In the genomic region with DNA sequence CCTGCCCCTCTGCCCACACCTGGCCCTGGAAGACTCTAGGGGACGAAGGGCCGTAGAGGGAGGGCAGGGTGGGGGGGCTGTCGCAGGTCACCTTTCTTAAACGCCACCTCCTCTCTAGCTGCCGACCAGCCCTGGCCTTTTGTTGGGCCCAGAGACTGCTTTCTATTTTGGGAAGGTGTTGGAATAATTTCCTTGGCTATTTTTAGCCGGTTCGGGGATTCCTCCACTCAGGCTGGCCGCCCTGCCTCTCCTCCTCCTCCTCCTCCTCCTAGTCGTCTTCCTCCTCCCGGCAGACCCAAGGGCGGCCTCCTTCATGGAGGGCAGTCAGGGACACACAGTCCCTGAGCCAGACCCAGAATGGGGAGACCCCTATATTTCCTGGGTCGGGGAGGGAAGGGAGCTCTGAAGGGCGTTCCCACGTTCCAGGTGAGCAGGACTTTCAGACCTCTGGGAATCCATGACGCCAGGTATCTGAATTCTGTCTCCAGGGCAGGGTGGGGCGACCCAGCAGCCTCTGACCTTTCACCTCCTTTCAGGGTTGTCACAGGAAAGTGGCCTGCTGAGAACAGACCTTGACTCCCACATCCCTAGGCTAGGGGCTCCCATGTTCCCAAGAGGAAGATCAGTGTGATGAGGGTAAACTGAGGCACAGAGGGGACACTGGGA, we compare ENCODE assay signal across 3 cellular contexts.
TF ChIP-seq lines count a peak whose summit lies in the region.

No MANE protein-coding gene starts in this region.

TF ChIP-seq in SK-N-SH, 30 proteins besides CTCF, POLR2A, EP300 and RAD21:
- TF ChIP-seq, protein P1, sequence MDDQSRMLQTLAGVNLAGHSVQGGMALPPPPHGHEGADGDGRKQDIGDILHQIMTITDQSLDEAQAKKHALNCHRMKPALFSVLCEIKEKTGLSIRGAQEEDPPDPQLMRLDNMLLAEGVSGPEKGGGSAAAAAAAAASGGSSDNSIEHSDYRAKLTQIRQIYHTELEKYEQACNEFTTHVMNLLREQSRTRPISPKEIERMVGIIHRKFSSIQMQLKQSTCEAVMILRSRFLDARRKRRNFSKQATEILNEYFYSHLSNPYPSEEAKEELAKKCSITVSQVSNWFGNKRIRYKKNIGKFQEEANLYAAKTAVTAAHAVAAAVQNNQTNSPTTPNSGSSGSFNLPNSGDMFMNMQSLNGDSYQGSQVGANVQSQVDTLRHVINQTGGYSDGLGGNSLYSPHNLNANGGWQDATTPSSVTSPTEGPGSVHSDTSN (IDR thresholded peaks at IDR 0.05) = no peak
- TF ChIP-seq RFX5 (IDR thresholded peaks at IDR 0.05; ENCODE audit: low read length) (no peak), NRF1 (IDR thresholded peaks at IDR 0.05; ENCODE audit: low read depth, low read length) (no peak), JUND (IDR thresholded peaks at IDR 0.05) (no peak), TCF12 (IDR thresholded peaks at IDR 0.05) (no peak), RXRA (IDR thresholded peaks at IDR 0.05; ENCODE audit: borderline replicate concordance, low read depth) (no peak), TEAD4 (IDR thresholded peaks at IDR 0.05; ENCODE audit: borderline replicate concordance, insufficient read depth) (no peak), TAF1 (IDR thresholded peaks at IDR 0.05; ENCODE audit: borderline replicate concordance, low read depth, low read length) (no peak), EZH2phosphoT487 (IDR thresholded peaks at IDR 0.05; ENCODE audit: borderline replicate concordance, low read depth) (no peak), SMC3 (IDR thresholded peaks at IDR 0.05; ENCODE audit: low read depth, low read length) (no peak), GABPA (IDR thresholded peaks at IDR 0.05; ENCODE audit: low read depth) (no peak), CHD2 (IDR thresholded peaks at IDR 0.05; ENCODE audit: low read length, partially characterized antibody) (no peak), YY1 (IDR thresholded peaks at IDR 0.05; ENCODE audit: low read depth) (no peak)
- TF ChIP-seq, protein P2, sequence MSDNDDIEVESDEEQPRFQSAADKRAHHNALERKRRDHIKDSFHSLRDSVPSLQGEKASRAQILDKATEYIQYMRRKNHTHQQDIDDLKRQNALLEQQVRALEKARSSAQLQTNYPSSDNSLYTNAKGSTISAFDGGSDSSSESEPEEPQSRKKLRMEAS (IDR thresholded peaks at IDR 0.05; ENCODE audit: low read depth) = no peak
- TF ChIP-seq, protein P3, sequence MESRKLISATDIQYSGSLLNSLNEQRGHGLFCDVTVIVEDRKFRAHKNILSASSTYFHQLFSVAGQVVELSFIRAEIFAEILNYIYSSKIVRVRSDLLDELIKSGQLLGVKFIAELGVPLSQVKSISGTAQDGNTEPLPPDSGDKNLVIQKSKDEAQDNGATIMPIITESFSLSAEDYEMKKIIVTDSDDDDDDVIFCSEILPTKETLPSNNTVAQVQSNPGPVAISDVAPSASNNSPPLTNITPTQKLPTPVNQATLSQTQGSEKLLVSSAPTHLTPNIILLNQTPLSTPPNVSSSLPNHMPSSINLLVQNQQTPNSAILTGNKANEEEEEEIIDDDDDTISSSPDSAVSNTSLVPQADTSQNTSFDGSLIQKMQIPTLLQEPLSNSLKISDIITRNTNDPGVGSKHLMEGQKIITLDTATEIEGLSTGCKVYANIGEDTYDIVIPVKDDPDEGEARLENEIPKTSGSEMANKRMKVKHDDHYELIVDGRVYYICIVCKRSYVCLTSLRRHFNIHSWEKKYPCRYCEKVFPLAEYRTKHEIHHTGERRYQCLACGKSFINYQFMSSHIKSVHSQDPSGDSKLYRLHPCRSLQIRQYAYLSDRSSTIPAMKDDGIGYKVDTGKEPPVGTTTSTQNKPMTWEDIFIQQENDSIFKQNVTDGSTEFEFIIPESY (IDR thresholded peaks at IDR 0.05; ENCODE audit: borderline replicate concordance, low read depth) = no peak
TF ChIP-seq in SK-N-SH: peak in this region for 0.

TF ChIP-seq in SK-N-SH treated with all-trans-retinoic acid at 6 μM for 48 hours, 23 proteins besides CTCF, POLR2A, EP300 and RAD21:
- TF ChIP-seq ZNF8 (CRISPR knock-in tag; IDR thresholded peaks at IDR 0.05) (no peak), GLIS3 (CRISPR knock-in tag; IDR thresholded peaks at IDR 0.05) (no peak), TCF4 (CRISPR knock-in tag; IDR thresholded peaks at IDR 0.05; ENCODE audit: borderline replicate concordance) (no peak), ESRRG (CRISPR knock-in tag; IDR thresholded peaks at IDR 0.05) (no peak), ZFP3 (CRISPR knock-in tag; IDR thresholded peaks at IDR 0.05) (no peak), ISL1 (CRISPR knock-in tag; IDR thresholded peaks at IDR 0.05) (no peak), ZC3H10 (CRISPR knock-in tag; IDR thresholded peaks at IDR 0.05) (no peak), ARNTL (CRISPR knock-in tag; IDR thresholded peaks at IDR 0.05; ENCODE audit: borderline replicate concordance, low read depth) (no peak), ZNF565 (CRISPR knock-in tag; conservative IDR thresholded peaks at IDR 0.05; ENCODE audit: low read depth) (no peak)
- TF ChIP-seq, protein P4, sequence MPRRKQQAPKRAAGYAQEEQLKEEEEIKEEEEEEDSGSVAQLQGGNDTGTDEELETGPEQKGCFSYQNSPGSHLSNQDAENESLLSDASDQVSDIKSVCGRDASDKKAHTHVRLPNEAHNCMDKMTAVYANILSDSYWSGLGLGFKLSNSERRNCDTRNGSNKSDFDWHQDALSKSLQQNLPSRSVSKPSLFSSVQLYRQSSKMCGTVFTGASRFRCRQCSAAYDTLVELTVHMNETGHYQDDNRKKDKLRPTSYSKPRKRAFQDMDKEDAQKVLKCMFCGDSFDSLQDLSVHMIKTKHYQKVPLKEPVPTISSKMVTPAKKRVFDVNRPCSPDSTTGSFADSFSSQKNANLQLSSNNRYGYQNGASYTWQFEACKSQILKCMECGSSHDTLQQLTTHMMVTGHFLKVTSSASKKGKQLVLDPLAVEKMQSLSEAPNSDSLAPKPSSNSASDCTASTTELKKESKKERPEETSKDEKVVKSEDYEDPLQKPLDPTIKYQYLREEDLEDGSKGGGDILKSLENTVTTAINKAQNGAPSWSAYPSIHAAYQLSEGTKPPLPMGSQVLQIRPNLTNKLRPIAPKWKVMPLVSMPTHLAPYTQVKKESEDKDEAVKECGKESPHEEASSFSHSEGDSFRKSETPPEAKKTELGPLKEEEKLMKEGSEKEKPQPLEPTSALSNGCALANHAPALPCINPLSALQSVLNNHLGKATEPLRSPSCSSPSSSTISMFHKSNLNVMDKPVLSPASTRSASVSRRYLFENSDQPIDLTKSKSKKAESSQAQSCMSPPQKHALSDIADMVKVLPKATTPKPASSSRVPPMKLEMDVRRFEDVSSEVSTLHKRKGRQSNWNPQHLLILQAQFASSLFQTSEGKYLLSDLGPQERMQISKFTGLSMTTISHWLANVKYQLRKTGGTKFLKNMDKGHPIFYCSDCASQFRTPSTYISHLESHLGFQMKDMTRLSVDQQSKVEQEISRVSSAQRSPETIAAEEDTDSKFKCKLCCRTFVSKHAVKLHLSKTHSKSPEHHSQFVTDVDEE (CRISPR knock-in tag; IDR thresholded peaks at IDR 0.05) = no peak
- TF ChIP-seq, protein P5, sequence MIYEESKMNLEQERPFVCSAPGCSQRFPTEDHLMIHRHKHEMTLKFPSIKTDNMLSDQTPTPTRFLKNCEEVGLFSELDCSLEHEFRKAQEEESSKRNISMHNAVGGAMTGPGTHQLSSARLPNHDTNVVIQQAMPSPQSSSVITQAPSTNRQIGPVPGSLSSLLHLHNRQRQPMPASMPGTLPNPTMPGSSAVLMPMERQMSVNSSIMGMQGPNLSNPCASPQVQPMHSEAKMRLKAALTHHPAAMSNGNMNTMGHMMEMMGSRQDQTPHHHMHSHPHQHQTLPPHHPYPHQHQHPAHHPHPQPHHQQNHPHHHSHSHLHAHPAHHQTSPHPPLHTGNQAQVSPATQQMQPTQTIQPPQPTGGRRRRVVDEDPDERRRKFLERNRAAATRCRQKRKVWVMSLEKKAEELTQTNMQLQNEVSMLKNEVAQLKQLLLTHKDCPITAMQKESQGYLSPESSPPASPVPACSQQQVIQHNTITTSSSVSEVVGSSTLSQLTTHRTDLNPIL (CRISPR knock-in tag; IDR thresholded peaks at IDR 0.05; ENCODE audit: low read depth) = no peak

TF ChIP-seq in HepG2, 621 proteins besides CTCF, POLR2A, EP300 and RAD21:
- TF ChIP-seq, protein P6, sequence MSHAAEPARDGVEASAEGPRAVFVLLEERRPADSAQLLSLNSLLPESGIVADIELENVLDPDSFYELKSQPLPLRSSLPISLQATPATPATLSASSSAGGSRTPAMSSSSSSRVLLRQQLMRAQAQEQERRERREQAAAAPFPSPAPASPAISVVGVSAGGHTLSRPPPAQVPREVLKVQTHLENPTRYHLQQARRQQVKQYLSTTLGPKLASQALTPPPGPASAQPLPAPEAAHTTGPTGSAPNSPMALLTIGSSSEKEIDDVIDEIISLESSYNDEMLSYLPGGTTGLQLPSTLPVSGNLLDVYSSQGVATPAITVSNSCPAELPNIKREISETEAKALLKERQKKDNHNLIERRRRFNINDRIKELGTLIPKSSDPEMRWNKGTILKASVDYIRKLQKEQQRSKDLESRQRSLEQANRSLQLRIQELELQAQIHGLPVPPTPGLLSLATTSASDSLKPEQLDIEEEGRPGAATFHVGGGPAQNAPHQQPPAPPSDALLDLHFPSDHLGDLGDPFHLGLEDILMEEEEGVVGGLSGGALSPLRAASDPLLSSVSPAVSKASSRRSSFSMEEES (CRISPR knock-in tag; IDR thresholded peaks at IDR 0.05) = no peak
- TF ChIP-seq, protein P7, sequence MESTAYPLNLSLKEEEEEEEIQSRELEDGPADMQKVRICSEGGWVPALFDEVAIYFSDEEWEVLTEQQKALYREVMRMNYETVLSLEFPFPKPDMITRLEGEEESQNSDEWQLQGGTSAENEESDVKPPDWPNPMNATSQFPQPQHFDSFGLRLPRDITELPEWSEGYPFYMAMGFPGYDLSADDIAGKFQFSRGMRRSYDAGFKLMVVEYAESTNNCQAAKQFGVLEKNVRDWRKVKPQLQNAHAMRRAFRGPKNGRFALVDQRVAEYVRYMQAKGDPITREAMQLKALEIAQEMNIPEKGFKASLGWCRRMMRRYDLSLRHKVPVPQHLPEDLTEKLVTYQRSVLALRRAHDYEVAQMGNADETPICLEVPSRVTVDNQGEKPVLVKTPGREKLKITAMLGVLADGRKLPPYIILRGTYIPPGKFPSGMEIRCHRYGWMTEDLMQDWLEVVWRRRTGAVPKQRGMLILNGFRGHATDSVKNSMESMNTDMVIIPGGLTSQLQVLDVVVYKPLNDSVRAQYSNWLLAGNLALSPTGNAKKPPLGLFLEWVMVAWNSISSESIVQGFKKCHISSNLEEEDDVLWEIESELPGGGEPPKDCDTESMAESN (CRISPR knock-in tag; conservative IDR thresholded peaks at IDR 0.05) = 0 out of 2 replicates have a peak, but pooled peaks have one; percentile 24
- TF ChIP-seq ATF7 (IDR thresholded peaks at IDR 0.05) (no peak), ATF7 (CRISPR knock-in tag; IDR thresholded peaks at IDR 0.05) (no peak), ZNF33B (CRISPR knock-in tag; IDR thresholded peaks at IDR 0.05) (no peak), STAT5B (CRISPR knock-in tag; IDR thresholded peaks at IDR 0.05) (no peak), PPARG (CRISPR knock-in tag; conservative IDR thresholded peaks at IDR 0.05) (peak; percentile 58), SAFB2 (CRISPR knock-in tag; IDR thresholded peaks at IDR 0.05; ENCODE audit: borderline replicate concordance, low read depth) (no peak), ZNF552 (CRISPR knock-in tag; IDR thresholded peaks at IDR 0.05; ENCODE audit: borderline replicate concordance) (no peak), U2AF2 (IDR thresholded peaks at IDR 0.05; ENCODE audit: low read depth, low read length) (no peak), CBX5 (CRISPR knock-in tag; IDR thresholded peaks at IDR 0.05; ENCODE audit: borderline replicate concordance) (no peak), ZNF460 (CRISPR knock-in tag; IDR thresholded peaks at IDR 0.05; ENCODE audit: borderline replicate concordance) (no peak), ZNF652 (CRISPR knock-in tag; IDR thresholded peaks at IDR 0.05; ENCODE audit: borderline replicate concordance, low read depth) (no peak), ZNF878 (CRISPR knock-in tag; IDR thresholded peaks at IDR 0.05) (no peak), ZNF430 (CRISPR knock-in tag; IDR thresholded peaks at IDR 0.05) (no peak), ZNF615 (CRISPR knock-in tag; IDR thresholded peaks at IDR 0.05; ENCODE audit: borderline replicate concordance) (no peak), RXRB (CRISPR knock-in tag; IDR thresholded peaks at IDR 0.05; ENCODE audit: borderline replicate concordance) (peak; percentile 60; the same call in 1 of the 2 replicates), GLI4 (CRISPR knock-in tag; IDR thresholded peaks at IDR 0.05; ENCODE audit: borderline replicate concordance) (no peak), HOXA9 (CRISPR knock-in tag; IDR thresholded peaks at IDR 0.05; ENCODE audit: borderline replicate concordance) (no peak)
- TF ChIP-seq, protein P8, sequence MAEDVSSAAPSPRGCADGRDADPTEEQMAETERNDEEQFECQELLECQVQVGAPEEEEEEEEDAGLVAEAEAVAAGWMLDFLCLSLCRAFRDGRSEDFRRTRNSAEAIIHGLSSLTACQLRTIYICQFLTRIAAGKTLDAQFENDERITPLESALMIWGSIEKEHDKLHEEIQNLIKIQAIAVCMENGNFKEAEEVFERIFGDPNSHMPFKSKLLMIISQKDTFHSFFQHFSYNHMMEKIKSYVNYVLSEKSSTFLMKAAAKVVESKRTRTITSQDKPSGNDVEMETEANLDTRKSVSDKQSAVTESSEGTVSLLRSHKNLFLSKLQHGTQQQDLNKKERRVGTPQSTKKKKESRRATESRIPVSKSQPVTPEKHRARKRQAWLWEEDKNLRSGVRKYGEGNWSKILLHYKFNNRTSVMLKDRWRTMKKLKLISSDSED (CRISPR knock-in tag; IDR thresholded peaks at IDR 0.05) = no peak
- TF ChIP-seq, protein P9, sequence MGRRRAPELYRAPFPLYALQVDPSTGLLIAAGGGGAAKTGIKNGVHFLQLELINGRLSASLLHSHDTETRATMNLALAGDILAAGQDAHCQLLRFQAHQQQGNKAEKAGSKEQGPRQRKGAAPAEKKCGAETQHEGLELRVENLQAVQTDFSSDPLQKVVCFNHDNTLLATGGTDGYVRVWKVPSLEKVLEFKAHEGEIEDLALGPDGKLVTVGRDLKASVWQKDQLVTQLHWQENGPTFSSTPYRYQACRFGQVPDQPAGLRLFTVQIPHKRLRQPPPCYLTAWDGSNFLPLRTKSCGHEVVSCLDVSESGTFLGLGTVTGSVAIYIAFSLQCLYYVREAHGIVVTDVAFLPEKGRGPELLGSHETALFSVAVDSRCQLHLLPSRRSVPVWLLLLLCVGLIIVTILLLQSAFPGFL (CRISPR knock-in tag; IDR thresholded peaks at IDR 0.05) = no peak
- TF ChIP-seq, protein P10, sequence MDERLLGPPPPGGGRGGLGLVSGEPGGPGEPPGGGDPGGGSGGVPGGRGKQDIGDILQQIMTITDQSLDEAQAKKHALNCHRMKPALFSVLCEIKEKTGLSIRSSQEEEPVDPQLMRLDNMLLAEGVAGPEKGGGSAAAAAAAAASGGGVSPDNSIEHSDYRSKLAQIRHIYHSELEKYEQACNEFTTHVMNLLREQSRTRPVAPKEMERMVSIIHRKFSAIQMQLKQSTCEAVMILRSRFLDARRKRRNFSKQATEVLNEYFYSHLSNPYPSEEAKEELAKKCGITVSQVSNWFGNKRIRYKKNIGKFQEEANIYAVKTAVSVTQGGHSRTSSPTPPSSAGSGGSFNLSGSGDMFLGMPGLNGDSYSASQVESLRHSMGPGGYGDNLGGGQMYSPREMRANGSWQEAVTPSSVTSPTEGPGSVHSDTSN (CRISPR knock-in tag; IDR thresholded peaks at IDR 0.05) = no peak
- TF ChIP-seq, protein P11, sequence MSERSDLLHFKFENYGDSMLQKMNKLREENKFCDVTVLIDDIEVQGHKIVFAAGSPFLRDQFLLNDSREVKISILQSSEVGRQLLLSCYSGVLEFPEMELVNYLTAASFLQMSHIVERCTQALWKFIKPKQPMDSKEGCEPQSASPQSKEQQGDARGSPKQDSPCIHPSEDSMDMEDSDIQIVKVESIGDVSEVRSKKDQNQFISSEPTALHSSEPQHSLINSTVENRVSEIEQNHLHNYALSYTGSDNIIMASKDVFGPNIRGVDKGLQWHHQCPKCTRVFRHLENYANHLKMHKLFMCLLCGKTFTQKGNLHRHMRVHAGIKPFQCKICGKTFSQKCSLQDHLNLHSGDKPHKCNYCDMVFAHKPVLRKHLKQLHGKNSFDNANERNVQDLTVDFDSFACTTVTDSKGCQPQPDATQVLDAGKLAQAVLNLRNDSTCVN (CRISPR knock-in tag; IDR thresholded peaks at IDR 0.05; ENCODE audit: borderline replicate concordance) = no peak
